Comparison of ENCODE assay signal across 14 cellular contexts in genomic region chr20:63903796-63904570, GRCh38. TPM values are rescaled to one million over a fixed set of nuclear protein-coding genes. Genes with fewer than 3 reads are reported as not detected.
DNase-seq lines count a peak whose midpoint lies in the region; ATAC-seq and TF ChIP-seq lines count a peak whose summit lies in the region.
"Had no signal": no experiment of that assay in that cellular context is flagged by ENCODE, and none has a peak within 500 bp of the region (broad histone marks: within the 10 kb centered on the region; RNA-seq: fewer than 3 reads in every experiment).

No MANE protein-coding gene starts in this region.

- TSS peak; percentile 57 for BruUV-seq in Panc1 (replicated peaks; lab: Mats Ljungman, UMichigan)

- no peaks in the 10 kb centered on the region for H3K9me3 ChIP-seq in Panc1 (ENCODE audit: control insufficient read depth, insufficient read depth, low read depth, low read length)
- H3K9me3 ChIP-seq in naive thymus-derived CD4-positive, alpha-beta T cell (ENCODE audit: control insufficient read depth in 2 of 3, low read length in 3 of 3): no peaks in the 10 kb centered on the region
- H3K9me3 ChIP-seq: MG63 had no signal

- CTCF ChIA-PET in Panc1 (lab: Charles Lee): no interaction called here
- CTCF ChIA-PET in naive thymus-derived CD4-positive, alpha-beta T cell (lab: Charles Lee): no interaction called here

- peaks cover 0 to 7% (median 0%) of the 10 kb centered on the region in 5 donors for H3K36me3 Mint-ChIP-seq in naive thymus-derived CD4-positive, alpha-beta T cell

- in situ Hi-C loops in Panc1 (cut with HindIII; ENCODE audit: low pct_unique_long_range_greater_than_20kb, low sequenced_read_pairs): no loop called here

- peaks cover 34 to 73% (median 54%) of the 10 kb centered on the region in 7 donors for H3K4me1 Mint-ChIP-seq in naive thymus-derived CD4-positive, alpha-beta T cell

- DNase-seq in SIG-M5 treated with dmso at 0.1 percent for 504 hours (lab: John Stamatoyannopoulos, UW; ENCODE audit: unreplicated experiment): peak; percentile 81
- DNase-seq in SIG-M5 (lab: John Stamatoyannopoulos, UW): no peak
- DNase-seq in Panc1 (ENCODE audit: low read depth, low spot score): no peak
- no peak for DNase-seq in naive thymus-derived CD4-positive, alpha-beta T cell
- no peak for DNase-seq in GDM1 (lab: John Stamatoyannopoulos, UW)
- DNase-seq: activated CD4-positive, alpha-beta T cell treated with anti-CD3 and anti-CD28 coated beads, Interleukin-2, amount 50 U/mL, for 48 hours; aorta; effector CD4-positive, alpha-beta T cell; left colon; MG63; stimulated activated naive B cell treated with anti-CD40 and anti-IgM and Interleukin-4, amounts not matched to agents 10 μg/mL and 1 μg/mL and 100 μg/mL, for 72 hours had no signal

- H3K4me3 Mint-ChIP-seq in naive thymus-derived CD4-positive, alpha-beta T cell: peak overlapping the region in 9 of 10 donors; percentile 16 to 87 (median 36)
- H3K4me3 Mint-ChIP-seq: stimulated activated naive B cell treated with anti-CD40 and anti-IgM and Interleukin-4, amounts not matched to agents 10 μg/mL and 1 μg/mL and 100 μg/mL, for 72 hours had no signal

- peak overlapping the region; percentile 43 to 96 (median 67) for H3K27ac Mint-ChIP-seq in naive thymus-derived CD4-positive, alpha-beta T cell
- H3K27ac Mint-ChIP-seq: stimulated activated naive B cell treated with anti-CD40 and anti-IgM and Interleukin-4, amounts not matched to agents 10 μg/mL and 1 μg/mL and 100 μg/mL, for 72 hours had no signal

- no peaks in the 10 kb centered on the region for H3K27me3 ChIP-seq in Panc1 (ENCODE audit: control insufficient read depth, insufficient read depth, low read length)
- no peaks in the 10 kb centered on the region for H3K27me3 ChIP-seq in naive thymus-derived CD4-positive, alpha-beta T cell (ENCODE audit: control insufficient read depth in 2 of 2, insufficient read depth in 2 of 2, low read length in 2 of 2)
- H3K27me3 ChIP-seq: MG63 had no signal

- intact Hi-C loops in Panc1 (cut with micrococcal nuclease; ENCODE audit: unreplicated experiment): no loop called here
- intact Hi-C loops in naive thymus-derived CD4-positive, alpha-beta T cell (cut with micrococcal nuclease): no loop called here

- ATAC-seq in Panc1: no peak
- no peak for ATAC-seq in naive thymus-derived CD4-positive, alpha-beta T cell
- no peak for ATAC-seq in GM21526 (IDR thresholded peaks at IDR 0.05; ENCODE audit: low FRiP score, unreplicated experiment)
- ATAC-seq: stimulated activated naive B cell treated with anti-CD40 and anti-IgM and Interleukin-4, amounts not matched to agents 10 μg/mL and 1 μg/mL and 100 μg/mL, for 72 hours had no signal

- no peak overlapping the region for H3K4me3 ChIP-seq in Panc1 (ENCODE audit: low read depth in 2 of 2, low read length in 2 of 2)
- H3K4me3 ChIP-seq in naive thymus-derived CD4-positive, alpha-beta T cell (ENCODE audit: low read length): no peak overlapping the region
- H3K4me3 ChIP-seq: MG63, SK-N-MC had no signal

- no peaks in the 10 kb centered on the region for H3K9me3 Mint-ChIP-seq in naive thymus-derived CD4-positive, alpha-beta T cell
- H3K9me3 Mint-ChIP-seq: stimulated activated naive B cell treated with anti-CD40 and anti-IgM and Interleukin-4, amounts not matched to agents 10 μg/mL and 1 μg/mL and 100 μg/mL, for 72 hours had no signal

- H3K4me1 ChIP-seq in Panc1 (ENCODE audit: control insufficient read depth, insufficient read depth, low read length): peaks cover 25% of the 10 kb centered on the region
- H3K4me1 ChIP-seq in naive thymus-derived CD4-positive, alpha-beta T cell (ENCODE audit: control insufficient read depth in 2 of 2, insufficient read depth in 2 of 2, low read length in 2 of 2): peaks cover 19 to 39% of the 10 kb centered on the region in 2 donors

- TF ChIP-seq CTCF in Panc1 (IDR thresholded peaks at IDR 0.05): no peak

- POLR2A ChIA-PET in Panc1 (lab: Charles Lee): no interaction called here
- POLR2A ChIA-PET in naive thymus-derived CD4-positive, alpha-beta T cell (lab: Charles Lee): interaction anchor here (1.2 to 1.6 kb wide), 2 partner anchors 8 to 9 kb away, joined by 4 to 5 read pairs; partner anchors contain the start of gene DNAJC5

- H3K27ac ChIP-seq in Panc1 (ENCODE audit: low read length): 0 out of 2 replicates have a peak overlapping the region, but pooled peaks have one; percentile 12
- peak overlapping the region; percentile 22 for H3K27ac ChIP-seq in naive thymus-derived CD4-positive, alpha-beta T cell (ENCODE audit: low read depth, low read length)
- H3K27ac ChIP-seq: SK-N-MC had no signal

- no peaks in the 10 kb centered on the region for H3K27me3 Mint-ChIP-seq in naive thymus-derived CD4-positive, alpha-beta T cell
- H3K27me3 Mint-ChIP-seq: stimulated activated naive B cell treated with anti-CD40 and anti-IgM and Interleukin-4, amounts not matched to agents 10 μg/mL and 1 μg/mL and 100 μg/mL, for 72 hours had no signal

- H3K36me3 ChIP-seq in Panc1 (ENCODE audit: control insufficient read depth, insufficient read depth, low read length): no peaks in the 10 kb centered on the region
- no peaks in the 10 kb centered on the region for H3K36me3 ChIP-seq in naive thymus-derived CD4-positive, alpha-beta T cell (ENCODE audit: control insufficient read depth in 2 of 3, insufficient read depth in 3 of 3, low read length in 3 of 3)

RNA-seq across cellular contexts. Expression of gene DNAJC5, which starts 9.1 kb away (rescaled TPM):
- total RNA-seq in Panc1 (2021; ENCODE audit: unreplicated experiment): 59.5 TPM
- 53.2 TPM for polyA plus RNA-seq in Panc1 (2012; ENCODE audit: insufficient read length)
- total RNA-seq in naive thymus-derived CD4-positive, alpha-beta T cell: 10 to 100 TPM; 35.5 to 56.8 (median 50.3) TPM
- 1 to 10 TPM; 7.5 to 7.6 TPM for polyA plus RNA-seq in naive thymus-derived CD4-positive, alpha-beta T cell

RNA-seq across cellular contexts. Expression of gene TPD52L2, which starts 38.9 kb away (rescaled TPM):
- 113 TPM for total RNA-seq in Panc1 (2021; ENCODE audit: unreplicated experiment)
- polyA plus RNA-seq in Panc1 (2012; ENCODE audit: insufficient read length): 128 TPM
- total RNA-seq in naive thymus-derived CD4-positive, alpha-beta T cell: 10 to 100 TPM; 33.7 to 56.8 (median 43.2) TPM
- polyA plus RNA-seq in naive thymus-derived CD4-positive, alpha-beta T cell: 10 to 100 TPM; 67.4 to 84.0 TPM

RNA-seq across cellular contexts. Expression of gene ABHD16B, which starts 42.7 kb away (rescaled TPM):
- not detected for total RNA-seq in Panc1 (2021; ENCODE audit: unreplicated experiment)
- polyA plus RNA-seq in Panc1 (2012; ENCODE audit: insufficient read length): 2.2 TPM
- total RNA-seq in naive thymus-derived CD4-positive, alpha-beta T cell: under 1 TPM in 1 of 5 experiments, not detected in 4; 0.24 TPM
- 1 to 10 TPM in 1 of 2 donors, under 1 TPM in 1; 0.65 to 1.1 TPM for polyA plus RNA-seq in naive thymus-derived CD4-positive, alpha-beta T cell
- total RNA-seq: A172, aorta, left colon had no signal

RNA-seq across cellular contexts. Expression of gene UCKL1, which starts 52.2 kb away (rescaled TPM):
- total RNA-seq in Panc1 (2021; ENCODE audit: unreplicated experiment): 47.4 TPM
- 76.5 TPM for polyA plus RNA-seq in Panc1 (2012; ENCODE audit: insufficient read length)
- total RNA-seq in naive thymus-derived CD4-positive, alpha-beta T cell: 10 to 100 TPM; 42.0 to 49.0 (median 46.6) TPM
- 10 to 100 TPM; 20.5 to 33.0 TPM for polyA plus RNA-seq in naive thymus-derived CD4-positive, alpha-beta T cell
